2 cellular contexts compared by ENCODE assay signal in genomic region chr6:161038229-161039003, GRCh38.
TF ChIP-seq lines count a peak whose summit lies in the region.

No MANE protein-coding gene starts in this region.

TF ChIP-seq in GM12891, 5 proteins besides CTCF, POLR2A, EP300 and RAD21 (continued from another document):
- TF ChIP-seq TAF1 (IDR thresholded peaks at IDR 0.05; ENCODE audit: low read depth, low read length), result no peak

TF ChIP-seq in GM23338, 12 proteins besides CTCF, POLR2A, EP300 and RAD21:
- TF ChIP-seq REST (IDR thresholded peaks at IDR 0.05; ENCODE audit: unreplicated experiment) (no peak), STAT1 (IDR thresholded peaks at IDR 0.05; ENCODE audit: unreplicated experiment) (no peak), ZNF331 (CRISPR knock-in tag; IDR thresholded peaks at IDR 0.05; ENCODE audit: low read depth) (no peak), EZH2 (IDR thresholded peaks at IDR 0.05; ENCODE audit: low read depth, unreplicated experiment) (no peak), POLR2AphosphoS5 (IDR thresholded peaks at IDR 0.05; ENCODE audit: low read depth) (no peak), EZH2phosphoT487 (IDR thresholded peaks at IDR 0.05; ENCODE audit: unreplicated experiment) (no peak), NANOG (IDR thresholded peaks at IDR 0.05; ENCODE audit: borderline replicate concordance) (no peak), JUNB (IDR thresholded peaks at IDR 0.05; ENCODE audit: unreplicated experiment) (no peak), ZNF114 (CRISPR knock-in tag; IDR thresholded peaks at IDR 0.05) (no peak), CREB1 (CRISPR knock-in tag; IDR thresholded peaks at IDR 0.05; ENCODE audit: low read depth) (no peak)
- TF ChIP-seq, protein P1, sequence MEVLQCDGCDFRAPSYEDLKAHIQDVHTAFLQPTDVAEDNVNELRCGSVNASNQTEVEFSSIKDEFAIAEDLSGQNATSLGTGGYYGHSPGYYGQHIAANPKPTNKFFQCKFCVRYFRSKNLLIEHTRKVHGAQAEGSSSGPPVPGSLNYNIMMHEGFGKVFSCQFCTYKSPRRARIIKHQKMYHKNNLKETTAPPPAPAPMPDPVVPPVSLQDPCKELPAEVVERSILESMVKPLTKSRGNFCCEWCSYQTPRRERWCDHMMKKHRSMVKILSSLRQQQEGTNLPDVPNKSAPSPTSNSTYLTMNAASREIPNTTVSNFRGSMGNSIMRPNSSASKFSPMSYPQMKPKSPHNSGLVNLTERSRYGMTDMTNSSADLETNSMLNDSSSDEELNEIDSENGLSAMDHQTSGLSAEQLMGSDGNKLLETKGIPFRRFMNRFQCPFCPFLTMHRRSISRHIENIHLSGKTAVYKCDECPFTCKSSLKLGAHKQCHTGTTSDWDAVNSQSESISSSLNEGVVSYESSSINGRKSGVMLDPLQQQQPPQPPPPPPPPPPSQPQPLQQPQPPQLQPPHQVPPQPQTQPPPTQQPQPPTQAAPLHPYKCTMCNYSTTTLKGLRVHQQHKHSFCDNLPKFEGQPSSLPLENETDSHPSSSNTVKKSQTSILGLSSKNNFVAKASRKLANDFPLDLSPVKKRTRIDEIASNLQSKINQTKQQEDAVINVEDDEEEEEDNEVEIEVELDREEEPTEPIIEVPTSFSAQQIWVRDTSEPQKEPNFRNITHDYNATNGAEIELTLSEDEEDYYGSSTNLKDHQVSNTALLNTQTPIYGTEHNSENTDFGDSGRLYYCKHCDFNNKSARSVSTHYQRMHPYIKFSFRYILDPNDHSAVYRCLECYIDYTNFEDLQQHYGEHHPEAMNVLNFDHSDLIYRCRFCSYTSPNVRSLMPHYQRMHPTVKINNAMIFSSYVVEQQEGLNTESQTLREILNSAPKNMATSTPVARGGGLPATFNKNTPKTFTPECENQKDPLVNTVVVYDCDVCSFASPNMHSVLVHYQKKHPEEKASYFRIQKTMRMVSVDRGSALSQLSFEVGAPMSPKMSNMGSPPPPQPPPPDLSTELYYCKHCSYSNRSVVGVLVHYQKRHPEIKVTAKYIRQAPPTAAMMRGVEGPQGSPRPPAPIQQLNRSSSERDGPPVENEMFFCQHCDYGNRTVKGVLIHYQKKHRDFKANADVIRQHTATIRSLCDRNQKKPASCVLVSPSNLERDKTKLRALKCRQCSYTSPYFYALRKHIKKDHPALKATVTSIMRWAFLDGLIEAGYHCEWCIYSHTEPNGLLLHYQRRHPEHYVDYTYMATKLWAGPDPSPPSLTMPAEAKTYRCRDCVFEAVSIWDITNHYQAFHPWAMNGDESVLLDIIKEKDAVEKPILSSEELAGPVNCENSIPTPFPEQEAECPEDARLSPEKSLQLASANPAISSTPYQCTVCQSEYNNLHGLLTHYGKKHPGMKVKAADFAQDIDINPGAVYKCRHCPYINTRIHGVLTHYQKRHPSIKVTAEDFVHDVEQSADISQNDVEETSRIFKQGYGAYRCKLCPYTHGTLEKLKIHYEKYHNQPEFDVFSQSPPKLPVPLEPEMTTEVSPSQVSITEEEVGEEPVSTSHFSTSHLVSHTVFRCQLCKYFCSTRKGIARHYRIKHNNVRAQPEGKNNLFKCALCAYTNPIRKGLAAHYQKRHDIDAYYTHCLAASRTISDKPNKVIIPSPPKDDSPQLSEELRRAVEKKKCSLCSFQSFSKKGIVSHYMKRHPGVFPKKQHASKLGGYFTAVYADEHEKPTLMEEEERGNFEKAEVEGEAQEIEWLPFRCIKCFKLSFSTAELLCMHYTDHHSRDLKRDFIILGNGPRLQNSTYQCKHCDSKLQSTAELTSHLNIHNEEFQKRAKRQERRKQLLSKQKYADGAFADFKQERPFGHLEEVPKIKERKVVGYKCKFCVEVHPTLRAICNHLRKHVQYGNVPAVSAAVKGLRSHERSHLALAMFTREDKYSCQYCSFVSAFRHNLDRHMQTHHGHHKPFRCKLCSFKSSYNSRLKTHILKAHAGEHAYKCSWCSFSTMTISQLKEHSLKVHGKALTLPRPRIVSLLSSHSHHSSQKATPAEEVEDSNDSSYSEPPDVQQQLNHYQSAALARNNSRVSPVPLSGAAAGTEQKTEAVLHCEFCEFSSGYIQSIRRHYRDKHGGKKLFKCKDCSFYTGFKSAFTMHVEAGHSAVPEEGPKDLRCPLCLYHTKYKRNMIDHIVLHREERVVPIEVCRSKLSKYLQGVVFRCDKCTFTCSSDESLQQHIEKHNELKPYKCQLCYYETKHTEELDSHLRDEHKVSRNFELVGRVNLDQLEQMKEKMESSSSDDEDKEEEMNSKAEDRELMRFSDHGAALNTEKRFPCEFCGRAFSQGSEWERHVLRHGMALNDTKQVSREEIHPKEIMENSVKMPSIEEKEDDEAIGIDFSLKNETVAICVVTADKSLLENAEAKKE (CRISPR knock-in tag; IDR thresholded peaks at IDR 0.05), result no peak
- TF ChIP-seq, protein P2, sequence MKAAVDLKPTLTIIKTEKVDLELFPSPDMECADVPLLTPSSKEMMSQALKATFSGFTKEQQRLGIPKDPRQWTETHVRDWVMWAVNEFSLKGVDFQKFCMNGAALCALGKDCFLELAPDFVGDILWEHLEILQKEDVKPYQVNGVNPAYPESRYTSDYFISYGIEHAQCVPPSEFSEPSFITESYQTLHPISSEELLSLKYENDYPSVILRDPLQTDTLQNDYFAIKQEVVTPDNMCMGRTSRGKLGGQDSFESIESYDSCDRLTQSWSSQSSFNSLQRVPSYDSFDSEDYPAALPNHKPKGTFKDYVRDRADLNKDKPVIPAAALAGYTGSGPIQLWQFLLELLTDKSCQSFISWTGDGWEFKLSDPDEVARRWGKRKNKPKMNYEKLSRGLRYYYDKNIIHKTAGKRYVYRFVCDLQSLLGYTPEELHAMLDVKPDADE (IDR thresholded peaks at IDR 0.05), result no peak
TF ChIP-seq in GM23338: peak in this region for 0.
